ENCODE assay signal across 1 cellular context in genomic region chr7:135977020-135977741, GRCh38.
A peak's percentile ranks its signal among the peaks of the same experiment; 100 is the strongest.
TF ChIP-seq lines count a peak whose summit lies in the region.

Gene MTPN (minus strand): TSS chr7:135977359. CDS start chr7:135977100, 259 bp downstream.

TF ChIP-seq in HepG2, 621 proteins besides CTCF, POLR2A, EP300 and RAD21 (continued from another document and continues in another):
- TF ChIP-seq ZBTB25 (CRISPR knock-in tag; IDR thresholded peaks at IDR 0.05) (no peak), STAT5B (CRISPR knock-in tag; IDR thresholded peaks at IDR 0.05) (no peak), MLX (CRISPR knock-in tag; IDR thresholded peaks at IDR 0.05) (no peak), KDM4B (CRISPR knock-in tag; IDR thresholded peaks at IDR 0.05) (no peak), RBM39 (IDR thresholded peaks at IDR 0.05; ENCODE audit: low read depth, low read length, poor library complexity, severe bottlenecking) (peak; percentile 79), ZNF34 (CRISPR knock-in tag; IDR thresholded peaks at IDR 0.05; ENCODE audit: borderline replicate concordance) (no peak), PRPF4 (IDR thresholded peaks at IDR 0.05; ENCODE audit: low read depth, low read length, poor library complexity, severe bottlenecking) (no peak), ZNF513 (CRISPR knock-in tag; conservative IDR thresholded peaks at IDR 0.05) (no peak), DZIP1 (CRISPR knock-in tag; IDR thresholded peaks at IDR 0.05) (no peak), ZNF414 (CRISPR knock-in tag; IDR thresholded peaks at IDR 0.05) (no peak), SIN3A (IDR thresholded peaks at IDR 0.05; ENCODE audit: borderline replicate concordance, low read depth, low read length) (0 out of 2 replicates have a peak, but pooled peaks have one; percentile 42), HMGXB4 (CRISPR knock-in tag; IDR thresholded peaks at IDR 0.05; ENCODE audit: borderline replicate concordance in 1 of 2, low read depth in 1 of 2) (peak; percentile 46 to 80; a peak in 2 of 4 replicates), HNF1A (IDR thresholded peaks at IDR 0.05; ENCODE audit: low read depth) (no peak), HNF1A (CRISPR knock-in tag; IDR thresholded peaks at IDR 0.05; ENCODE audit: borderline replicate concordance) (no peak; the same call in 1 of the 2 replicates), ZNF607 (CRISPR knock-in tag; IDR thresholded peaks at IDR 0.05; ENCODE audit: borderline replicate concordance) (no peak), ZNF430 (CRISPR knock-in tag; IDR thresholded peaks at IDR 0.05) (no peak), ZNF232 (CRISPR knock-in tag; IDR thresholded peaks at IDR 0.05; ENCODE audit: borderline replicate concordance) (peak; percentile 30; the same call in 1 of the 2 replicates), SOX5 (CRISPR knock-in tag; IDR thresholded peaks at IDR 0.05; ENCODE audit: borderline replicate concordance) (peak; percentile 25; the same call in 1 of the 2 replicates), THAP7 (CRISPR knock-in tag; IDR thresholded peaks at IDR 0.05) (peak; percentile 93), CSRNP2 (CRISPR knock-in tag; conservative IDR thresholded peaks at IDR 0.05; ENCODE audit: low read depth) (no peak), RXRA (CRISPR knock-in tag; IDR thresholded peaks at IDR 0.05) (no peak; the same call in 1 of the 2 replicates), ZBTB43 (CRISPR knock-in tag; conservative IDR thresholded peaks at IDR 0.05) (no peak), MIER3 (CRISPR knock-in tag; IDR thresholded peaks at IDR 0.05; ENCODE audit: borderline replicate concordance) (no peak), MEIS2 (CRISPR knock-in tag; IDR thresholded peaks at IDR 0.05) (no peak), ZNF329 (CRISPR knock-in tag; IDR thresholded peaks at IDR 0.05; ENCODE audit: low read depth) (no peak), KAT8 (CRISPR knock-in tag; IDR thresholded peaks at IDR 0.05) (peak; percentile 97), GABPA (IDR thresholded peaks at IDR 0.05; ENCODE audit: low read depth, low read length) (peak; percentile 91), GABPA (CRISPR knock-in tag; IDR thresholded peaks at IDR 0.05; ENCODE audit: low read depth) (peak; percentile 98), HNF4G (IDR thresholded peaks at IDR 0.05; ENCODE audit: borderline replicate concordance, low read depth, low read length) (no peak), HNF4G (CRISPR knock-in tag; IDR thresholded peaks at IDR 0.05; ENCODE audit: borderline replicate concordance, low read depth) (no peak), KMT2A (CRISPR knock-in tag; IDR thresholded peaks at IDR 0.05) (peak; percentile 92), TBP (CRISPR knock-in tag; IDR thresholded peaks at IDR 0.05) (no peak), DBP (CRISPR knock-in tag; IDR thresholded peaks at IDR 0.05; ENCODE audit: not compliant biosample characterization) (no peak), NKX3-1 (CRISPR knock-in tag; IDR thresholded peaks at IDR 0.05) (no peak), FOXP1 (IDR thresholded peaks at IDR 0.05) (no peak), FOXP1 (CRISPR knock-in tag; IDR thresholded peaks at IDR 0.05) (no peak), IRX3 (CRISPR knock-in tag; IDR thresholded peaks at IDR 0.05; ENCODE audit: borderline replicate concordance, low read depth) (no peak), KDM2A (CRISPR knock-in tag; IDR thresholded peaks at IDR 0.05; ENCODE audit: borderline replicate concordance, low read depth) (peak; percentile 73), ZNF10 (CRISPR knock-in tag; IDR thresholded peaks at IDR 0.05; ENCODE audit: borderline replicate concordance, low read depth) (no peak), CERS6 (CRISPR knock-in tag; IDR thresholded peaks at IDR 0.05) (no peak), HMGA1 (CRISPR knock-in tag; conservative IDR thresholded peaks at IDR 0.05) (no peak), JUND (CRISPR knock-in tag; IDR thresholded peaks at IDR 0.05) (no peak)
